12 cellular contexts compared by ENCODE assay signal in the genomic region with DNA sequence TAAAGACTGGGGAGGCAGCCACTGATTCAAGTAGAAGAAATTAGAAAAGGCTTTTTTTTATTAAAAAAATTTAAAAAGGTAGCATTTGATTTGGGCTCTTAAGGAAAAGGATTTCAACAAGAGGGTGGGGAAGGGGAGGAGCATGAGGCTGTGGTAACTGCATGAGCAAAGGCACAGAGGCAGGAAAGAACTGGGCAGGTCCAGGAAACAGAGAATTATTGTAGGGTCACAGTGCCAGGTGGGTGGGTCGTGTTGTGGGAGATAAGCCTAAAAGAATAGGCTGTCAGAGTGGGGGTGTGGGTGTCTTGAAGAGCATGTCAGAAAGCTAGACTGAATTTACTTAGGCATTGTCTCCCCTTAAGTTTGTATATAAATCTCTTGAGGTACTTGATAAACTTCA. TPM values are rescaled to one million over a fixed set of nuclear protein-coding genes. Genes with fewer than 3 reads are reported as not detected.
DNase-seq lines count a peak whose midpoint lies in the region; ATAC-seq, FAIRE-seq and TF ChIP-seq lines count a peak whose summit lies in the region.
"Had no signal": no experiment of that assay in that cellular context is flagged by ENCODE, and none has a peak within 500 bp of the region (broad histone marks: within the 10 kb centered on the region; RNA-seq: fewer than 3 reads in every experiment).

No MANE protein-coding gene starts in this region.

- DNase-seq in H54 (ENCODE audit: insufficient read length, low spot score), result no peak
- no peak for DNase-seq in activated T-helper 2 cell treated with anti-CD3 and anti-CD28 coated beads, Interferon-gamma antibody, Interleukin-2, Interleukin-4, amounts not matched to agents 10 μg/mL and 5 μg/mL and 100 μg/mL, durations not matched to agents 14 hours and 24 hours and 36 hours (ENCODE audit: low spot score)
- DNase-seq in left cardiac atrium, result peak; percentile 70
- DNase-seq in progenitor cell of endocrine pancreas (ENCODE audit: low spot score, unreplicated experiment), result no peak
- no peak for DNase-seq in medulla oblongata (ENCODE audit: extremely low spot score)
- DNase-seq in activated CD8-positive, alpha-beta memory T cell treated with anti-CD3 and anti-CD28 coated beads, Interleukin-2, amount 50 U/mL, for 4 hours, result no peak
- DNase-seq in cortex of kidney (lab: John Stamatoyannopoulos, UW), result no peak
- DNase-seq: BE2C, trophoblast cell had no signal

- H3K27ac Mint-ChIP-seq in activated T-helper 2 cell treated with anti-CD3 and anti-CD28 coated beads, Interferon-gamma antibody, Interleukin-2, Interleukin-4, amounts not matched to agents 10 μg/mL and 5 μg/mL and 100 μg/mL, durations not matched to agents 14 hours and 24 hours and 36 hours, result peak overlapping the region; percentile 4
- peak overlapping the region; percentile 34 for H3K27ac Mint-ChIP-seq in progenitor cell of endocrine pancreas
- H3K27ac Mint-ChIP-seq: T-helper 1 cell treated with Interleukin-12 subunit alpha and Interleukin-12 subunit beta and Interleukin-4 antibody, amounts not matched to agents 30 μg/mL and 1 μg/mL, for 36 hours had no signal

- no peaks in the 10 kb centered on the region for H3K9me3 Mint-ChIP-seq in activated T-helper 2 cell treated with anti-CD3 and anti-CD28 coated beads, Interferon-gamma antibody, Interleukin-2, Interleukin-4, amounts not matched to agents 10 μg/mL and 5 μg/mL and 100 μg/mL, durations not matched to agents 14 hours and 24 hours and 36 hours
- H3K9me3 Mint-ChIP-seq in progenitor cell of endocrine pancreas (ENCODE audit: low read depth), result no peaks in the 10 kb centered on the region
- H3K9me3 Mint-ChIP-seq: T-helper 1 cell treated with Interleukin-12 subunit alpha and Interleukin-12 subunit beta and Interleukin-4 antibody, amounts not matched to agents 30 μg/mL and 1 μg/mL, for 36 hours had no signal

- intact Hi-C loops in activated T-helper 2 cell treated with anti-CD3 and anti-CD28 coated beads, Interferon-gamma antibody, Interleukin-2, Interleukin-4, amounts not matched to agents 10 μg/mL and 5 μg/mL and 100 μg/mL, durations not matched to agents 14 hours and 24 hours and 36 hours (cut with micrococcal nuclease), result no loop called here
- intact Hi-C loops in left cardiac atrium (cut with DNase I), result no loop called here

- peak; percentile 70 for FAIRE-seq in H54 (lab: Jason Lieb, UNC)
- FAIRE-seq: G401.6 had no signal

- H3K4me3 Mint-ChIP-seq in activated T-helper 2 cell treated with anti-CD3 and anti-CD28 coated beads, Interferon-gamma antibody, Interleukin-2, Interleukin-4, amounts not matched to agents 10 μg/mL and 5 μg/mL and 100 μg/mL, durations not matched to agents 14 hours and 24 hours and 36 hours (ENCODE audit: low read depth), result no peak overlapping the region
- H3K4me3 Mint-ChIP-seq in progenitor cell of endocrine pancreas (ENCODE audit: low read depth), result no peak overlapping the region
- H3K4me3 Mint-ChIP-seq: T-helper 1 cell treated with Interleukin-12 subunit alpha and Interleukin-12 subunit beta and Interleukin-4 antibody, amounts not matched to agents 30 μg/mL and 1 μg/mL, for 36 hours had no signal

- peaks cover 39% of the 10 kb centered on the region for H3K4me1 Mint-ChIP-seq in activated T-helper 2 cell treated with anti-CD3 and anti-CD28 coated beads, Interferon-gamma antibody, Interleukin-2, Interleukin-4, amounts not matched to agents 10 μg/mL and 5 μg/mL and 100 μg/mL, durations not matched to agents 14 hours and 24 hours and 36 hours (ENCODE audit: low read depth)
- peaks cover 34% of the 10 kb centered on the region for H3K4me1 Mint-ChIP-seq in progenitor cell of endocrine pancreas (ENCODE audit: low read depth)

- no peak for TF ChIP-seq CTCF in progenitor cell of endocrine pancreas (IDR thresholded peaks at IDR 0.05; ENCODE audit: unreplicated experiment)

- H3K36me3 Mint-ChIP-seq in activated T-helper 2 cell treated with anti-CD3 and anti-CD28 coated beads, Interferon-gamma antibody, Interleukin-2, Interleukin-4, amounts not matched to agents 10 μg/mL and 5 μg/mL and 100 μg/mL, durations not matched to agents 14 hours and 24 hours and 36 hours (ENCODE audit: low read depth), result peaks cover 33% of the 10 kb centered on the region
- peaks cover 3% of the 10 kb centered on the region for H3K36me3 Mint-ChIP-seq in progenitor cell of endocrine pancreas (ENCODE audit: insufficient read depth)

- peak; percentile 34 to 90 for ATAC-seq in left cardiac atrium
- no peak for ATAC-seq in HG03095 (IDR thresholded peaks at IDR 0.05; ENCODE audit: unreplicated experiment)

- TF ChIP-seq POLR2A in H54 (IDR thresholded peaks at IDR 0.05; ENCODE audit: low read depth, low read length), result no peak

- H3K27me3 Mint-ChIP-seq in activated T-helper 2 cell treated with anti-CD3 and anti-CD28 coated beads, Interferon-gamma antibody, Interleukin-2, Interleukin-4, amounts not matched to agents 10 μg/mL and 5 μg/mL and 100 μg/mL, durations not matched to agents 14 hours and 24 hours and 36 hours (ENCODE audit: low read depth), result no peaks in the 10 kb centered on the region
- H3K27me3 Mint-ChIP-seq in progenitor cell of endocrine pancreas, result no peaks in the 10 kb centered on the region

RNA-seq across cellular contexts. Expression of gene LIMA1, which starts 7.8 kb away (rescaled TPM):
- 331 and 333 TPM in 2 replicates for total RNA-seq in activated T-helper 2 cell treated with anti-CD3 and anti-CD28 coated beads, Interferon-gamma antibody, Interleukin-2, Interleukin-4, amounts not matched to agents 10 μg/mL and 5 μg/mL and 100 μg/mL, durations not matched to agents 14 hours and 24 hours and 36 hours
- total RNA-seq in left cardiac atrium, result 10 to 100 TPM; 30.6 to 37.7 TPM
- 39.9 and 40.9 TPM in 2 replicates for total RNA-seq in progenitor cell of endocrine pancreas
